Comparison of ENCODE assay signal across 16 cellular contexts in the genomic region with DNA sequence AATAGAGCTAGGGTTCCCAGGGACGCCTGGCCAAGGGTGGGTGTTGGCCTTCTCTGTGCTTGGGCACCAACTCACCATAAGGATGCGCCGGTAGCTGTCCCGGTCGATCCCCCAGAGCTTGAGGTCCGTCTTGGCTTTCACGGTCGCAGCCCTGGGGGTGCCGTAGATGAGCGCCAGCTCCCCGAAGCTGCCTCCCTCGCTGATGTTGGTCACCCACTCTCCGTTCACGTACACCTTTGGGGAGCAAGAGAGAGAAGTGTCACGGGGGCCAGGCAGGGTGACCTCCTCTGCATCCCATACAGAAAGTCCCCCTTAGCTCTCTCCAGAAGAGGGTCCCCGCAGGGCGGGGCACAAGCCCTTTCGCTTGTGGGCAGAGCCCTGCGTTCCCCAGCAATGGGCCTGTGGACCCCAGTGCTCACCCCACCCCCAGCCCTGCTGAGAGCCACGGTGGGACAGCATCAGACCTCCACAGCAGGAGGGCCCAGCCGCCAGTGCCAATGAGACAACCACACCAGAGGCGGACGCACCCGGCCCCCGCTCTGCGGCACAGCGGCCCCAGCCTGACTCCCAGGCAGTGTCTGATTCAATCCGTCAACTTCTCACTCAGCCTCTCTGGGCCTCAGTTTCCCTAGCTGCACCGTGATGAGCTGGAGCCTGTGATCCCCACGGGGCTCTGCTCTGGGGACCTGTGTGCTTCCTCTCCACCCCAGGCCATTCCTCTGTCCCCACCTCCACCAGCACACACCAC.
A peak's percentile ranks its signal among the peaks of the same experiment; 100 is the strongest.
DNase-seq lines count a peak whose midpoint lies in the region; ATAC-seq, FAIRE-seq and TF ChIP-seq lines count a peak whose summit lies in the region.
"Had no signal": no experiment of that assay in that cellular context is flagged by ENCODE, and none has a peak within 500 bp of the region (broad histone marks: within the 10 kb centered on the region; RNA-seq: fewer than 3 reads in every experiment).

No MANE protein-coding gene starts in this region.

- H3K36me3 ChIP-seq in kidney (ENCODE audit: control insufficient read depth in 1 of 2, insufficient read depth in 2 of 2, low read length in 2 of 2): peaks cover 0 to 2% of the 10 kb centered on the region in 2 donors
- no peaks in the 10 kb centered on the region for H3K36me3 ChIP-seq in lower lobe of right lung
- H3K36me3 ChIP-seq: HAP-1 had no signal

- no peaks in the 10 kb centered on the region for H3K4me1 ChIP-seq in right cardiac atrium (ENCODE audit: control insufficient read depth, insufficient read depth, low read length)
- H3K4me1 ChIP-seq in kidney (ENCODE audit: control insufficient read depth in 1 of 2, insufficient read depth in 1 of 2, low read depth in 1 of 2, low read length in 2 of 2): peaks cover 0 to 3% of the 10 kb centered on the region in 2 donors
- H3K4me1 ChIP-seq in lower lobe of right lung: peaks cover 7% of the 10 kb centered on the region

- no peak for FAIRE-seq in kidney (lab: Jason Lieb, UNC)

- H3K9ac ChIP-seq in kidney (ENCODE audit: low read length in 2 of 2): no peak overlapping the region

- H3K27me3 ChIP-seq in right cardiac atrium (ENCODE audit: control insufficient read depth, insufficient read depth) (no peaks in the 10 kb centered on the region), lower lobe of right lung (ENCODE audit: low read depth) (no peaks in the 10 kb centered on the region)

- WGBS in right cardiac atrium: 95% methylated on average over 30 of the region's 30 CpGs

- ATAC-seq in right cardiac atrium (no peak), Right ventricle myocardium inferior (no peak), SK-N-SH treated with all-trans-retinoic acid at 6 μM for 48 hours (no peak), lower lobe of right lung (no peak), HG02852 (IDR thresholded peaks at IDR 0.05; ENCODE audit: unreplicated experiment) (no peak)

- H3K27ac ChIP-seq in right cardiac atrium (ENCODE audit: low read length): no peak overlapping the region
- peak overlapping the region; percentile 50 for H3K27ac ChIP-seq in angular gyrus (ENCODE audit: low read depth, low read length)
- H3K27ac ChIP-seq in kidney (ENCODE audit: low read depth in 2 of 2, low read length in 2 of 2): no peak overlapping the region
- H3K27ac ChIP-seq in lower lobe of right lung: no peak overlapping the region

- TF ChIP-seq CTCF in kidney (IDR thresholded peaks at IDR 0.05; ENCODE audit: borderline replicate concordance, extremely low read depth, insufficient read depth) (no peak), lower lobe of right lung (IDR thresholded peaks at IDR 0.05) (no peak)

- H3K9me3 ChIP-seq in right cardiac atrium (ENCODE audit: control insufficient read depth, low read length) (no peaks in the 10 kb centered on the region), kidney (ENCODE audit: control insufficient read depth in 1 of 2, low read length in 2 of 2) (no peaks in the 10 kb centered on the region), lower lobe of right lung (no peaks in the 10 kb centered on the region)
- H3K9me3 ChIP-seq: HAP-1 had no signal

- intact Hi-C loops in right cardiac atrium (cut with DNase I) (no loop called here), Right ventricle myocardium inferior (cut with DNase I) (no loop called here), kidney (cut with DNase I) (no loop called here), lower lobe of right lung (cut with DNase I) (no loop called here)

- no peak overlapping the region for H3K4me3 ChIP-seq in right cardiac atrium (ENCODE audit: low read length)
- no peak overlapping the region for H3K4me3 ChIP-seq in kidney (ENCODE audit: low read length in 2 of 2)
- H3K4me3 ChIP-seq in lower lobe of right lung: no peak overlapping the region
- H3K4me3 ChIP-seq: HAP-1 had no signal

- peak in 2 of 3 donors; percentile 39 to 52 for DNase-seq in right cardiac atrium
- DNase-seq in Right ventricle myocardium inferior (ENCODE audit: missing footprints): no peak
- peak; percentile 60 for DNase-seq in kidney
- no peak for DNase-seq in lower lobe of right lung
- DNase-seq: CD4-positive, alpha-beta T cell; Kasumi-1; MM.1S; NCI-H1105; NCI-H1694; NCI-H2227 treated with DMSO at 0.1 percent for 48 hours; NCI-H524; Right ventricle myocardium superior had no signal

TF ChIP-seq in SK-N-SH treated with all-trans-retinoic acid at 6 μM for 48 hours, 23 proteins besides CTCF, POLR2A, EP300 and RAD21:
- TF ChIP-seq RARB (CRISPR knock-in tag; IDR thresholded peaks at IDR 0.05) (no peak), TOX (CRISPR knock-in tag; IDR thresholded peaks at IDR 0.05; ENCODE audit: borderline replicate concordance) (no peak), CSDC2 (CRISPR knock-in tag; IDR thresholded peaks at IDR 0.05) (no peak), ZFP3 (CRISPR knock-in tag; IDR thresholded peaks at IDR 0.05) (no peak), ISL1 (CRISPR knock-in tag; IDR thresholded peaks at IDR 0.05) (no peak), ZFP30 (CRISPR knock-in tag; IDR thresholded peaks at IDR 0.05) (no peak), ESRRG (CRISPR knock-in tag; IDR thresholded peaks at IDR 0.05) (no peak)
- TF ChIP-seq, protein P1, sequence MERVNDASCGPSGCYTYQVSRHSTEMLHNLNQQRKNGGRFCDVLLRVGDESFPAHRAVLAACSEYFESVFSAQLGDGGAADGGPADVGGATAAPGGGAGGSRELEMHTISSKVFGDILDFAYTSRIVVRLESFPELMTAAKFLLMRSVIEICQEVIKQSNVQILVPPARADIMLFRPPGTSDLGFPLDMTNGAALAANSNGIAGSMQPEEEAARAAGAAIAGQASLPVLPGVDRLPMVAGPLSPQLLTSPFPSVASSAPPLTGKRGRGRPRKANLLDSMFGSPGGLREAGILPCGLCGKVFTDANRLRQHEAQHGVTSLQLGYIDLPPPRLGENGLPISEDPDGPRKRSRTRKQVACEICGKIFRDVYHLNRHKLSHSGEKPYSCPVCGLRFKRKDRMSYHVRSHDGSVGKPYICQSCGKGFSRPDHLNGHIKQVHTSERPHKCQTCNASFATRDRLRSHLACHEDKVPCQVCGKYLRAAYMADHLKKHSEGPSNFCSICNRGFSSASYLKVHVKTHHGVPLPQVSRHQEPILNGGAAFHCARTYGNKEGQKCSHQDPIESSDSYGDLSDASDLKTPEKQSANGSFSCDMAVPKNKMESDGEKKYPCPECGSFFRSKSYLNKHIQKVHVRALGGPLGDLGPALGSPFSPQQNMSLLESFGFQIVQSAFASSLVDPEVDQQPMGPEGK (CRISPR knock-in tag; IDR thresholded peaks at IDR 0.05; ENCODE audit: borderline replicate concordance): no peak

Comparison
In these comparisons a context has a peak if more than half of its experiments do, and no peak if none do; other contexts are left out.
1. DNase-seq: peak in right cardiac atrium (2 of 3) and kidney (single experiment); none in Right ventricle myocardium inferior (single experiment) and lower lobe of right lung (single experiment).